Comparison of ENCODE assay signal across 18 cellular contexts in the genomic region with DNA sequence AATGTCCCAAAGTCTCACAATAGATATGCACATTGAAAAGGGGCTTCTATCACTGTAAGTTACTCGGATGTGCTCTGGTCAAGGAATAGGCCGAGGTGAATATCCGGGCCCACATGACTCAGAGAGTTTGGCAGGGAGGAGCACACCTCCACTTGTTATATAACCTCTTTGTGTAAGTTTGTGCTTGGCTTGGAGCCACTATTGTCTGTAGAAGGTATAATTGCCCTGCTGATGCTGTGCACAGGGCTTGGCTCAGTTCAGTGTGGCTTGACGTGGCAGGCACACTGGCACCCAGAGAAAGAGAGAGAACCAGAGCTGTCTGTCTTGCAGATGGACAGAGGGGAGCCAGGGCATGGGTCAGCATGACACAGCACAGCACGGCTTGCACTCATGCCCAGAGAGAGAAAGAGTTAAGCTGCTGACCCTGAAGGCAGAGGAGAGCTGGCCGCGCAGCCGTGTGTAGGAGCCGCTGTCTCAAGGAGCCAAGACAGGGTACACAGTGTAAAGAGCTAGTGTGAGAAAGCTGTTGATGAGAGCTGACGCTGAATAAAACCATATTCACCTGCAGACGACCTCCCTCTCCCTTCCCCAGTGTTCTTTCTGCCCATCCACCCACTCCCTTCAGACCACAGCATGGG.
A peak's percentile ranks its signal among the peaks of the same experiment; 100 is the strongest.
DNase-seq lines count a peak whose midpoint lies in the region; ATAC-seq, FAIRE-seq and TF ChIP-seq lines count a peak whose summit lies in the region.
"Had no signal": no experiment of that assay in that cellular context is flagged by ENCODE, and none has a peak within 500 bp of the region (broad histone marks: within the 10 kb centered on the region; RNA-seq: fewer than 3 reads in every experiment).

No MANE protein-coding gene starts in this region.

- WGBS in sigmoid colon, 2 donors = 70 to 75% methylated on average over 11 of the region's 11 CpGs

- no peak for TF ChIP-seq POLR2A in sigmoid colon (IDR thresholded peaks at IDR 0.05)

- ATAC-seq in GM19463 (IDR thresholded peaks at IDR 0.05; ENCODE audit: unreplicated experiment) = no peak
- ATAC-seq: activated CD8-positive, alpha-beta T cell treated with anti-CD3 and anti-CD28 coated beads for 36 hours; activated T-cell treated with anti-CD3 and anti-CD28 coated beads, Interleukin-2, amount 50 U/mL, for 72 hours; T-helper 17 cell had no signal

- TF ChIP-seq CTCF in sigmoid colon (IDR thresholded peaks at IDR 0.05) = no peak

- no peaks in the 10 kb centered on the region for H3K27me3 ChIP-seq in sigmoid colon
- H3K27me3 ChIP-seq: BE2C, testis had no signal

- H3K27ac ChIP-seq in sigmoid colon = no peak overlapping the region
- H3K27ac ChIP-seq: GM23248, KMS-11, parathyroid adenoma, testis had no signal

- no peaks in the 10 kb centered on the region for H3K4me1 ChIP-seq in sigmoid colon
- H3K4me1 ChIP-seq: BE2C, parathyroid adenoma, testis had no signal

- H3K9me3 ChIP-seq in sigmoid colon = peaks cover 0 to 16% (median 0%) of the 10 kb centered on the region in 4 donors
- H3K9me3 ChIP-seq: BE2C, testis had no signal

- intact Hi-C loops in sigmoid colon (cut with DNase I) = no loop called here

- H3K36me3 ChIP-seq in sigmoid colon = no peaks in the 10 kb centered on the region
- H3K36me3 ChIP-seq: BE2C had no signal

- no peak for TF ChIP-seq EP300 in sigmoid colon (IDR thresholded peaks at IDR 0.05)

- peak; percentile 58 for DNase-seq in COR-L47 (lab: John Stamatoyannopoulos, UW)
- DNase-seq in HT1080 (ENCODE audit: low read depth) = peak; percentile 86
- peak; percentile 79 for DNase-seq in RCC 7860 (ENCODE audit: low spot score)
- DNase-seq in midbrain (lab: John Stamatoyannopoulos, UW) = peak; percentile 1
- DNase-seq in sigmoid colon = no peak
- DNase-seq in HTR-8/SVneo (ENCODE audit: insufficient read length, low spot score) = no peak
- DNase-seq: activated CD8-positive, alpha-beta T cell treated with anti-CD3 and anti-CD28 coated beads for 36 hours; activated T-cell treated with anti-CD3 and anti-CD28 coated beads, Interleukin-2, amount 50 U/mL, for 72 hours; BE2C; GM23248; NCI-H187; SIG-M5; T-helper 17 cell; testis had no signal

- peak; percentile 50 for FAIRE-seq in RCC 7860 (lab: Jason Lieb, UNC)
- no peak for FAIRE-seq in HTR-8/SVneo (lab: Jason Lieb, UNC)
- FAIRE-seq: GM12892 had no signal

- no peak overlapping the region for H3K4me3 ChIP-seq in sigmoid colon
- H3K4me3 ChIP-seq: GM23248, testis had no signal

Comparison
In these comparisons a context has a peak if more than half of its experiments do, and no peak if none do; other contexts are left out.
1. DNase-seq: peak in COR-L47 (single experiment), HT1080 (single experiment), RCC 7860 (single experiment) and midbrain (single experiment); none in sigmoid colon (single experiment) and HTR-8/SVneo (single experiment).